ENCODE assay signal across 3 cellular contexts in genomic region chr1:10659218-10659617, GRCh38.
TF ChIP-seq lines count a peak whose summit lies in the region.

No MANE protein-coding gene starts in this region.

TF ChIP-seq in HEK293, 187 proteins besides CTCF, POLR2A, EP300 and RAD21 (continued from another document):
- TF ChIP-seq GLIS2 (tag by site-specific recombination; IDR thresholded peaks at IDR 0.05) (peak; percentile 38; the same call in 1 of the 2 replicates), ZNF776 (tag by site-specific recombination; IDR thresholded peaks at IDR 0.05; ENCODE audit: borderline replicate concordance) (no peak), ZNF76 (tag by site-specific recombination; IDR thresholded peaks at IDR 0.05; ENCODE audit: borderline replicate concordance, low read depth) (no peak), EGR2 (tag by site-specific recombination; IDR thresholded peaks at IDR 0.05; ENCODE audit: low read depth) (peak; percentile 85), ZNF785 (tag by site-specific recombination; IDR thresholded peaks at IDR 0.05) (no peak), HOXA7 (CRISPR knock-in tag; IDR thresholded peaks at IDR 0.05; ENCODE audit: borderline replicate concordance) (no peak), ZNF223 (tag by site-specific recombination; IDR thresholded peaks at IDR 0.05) (no peak), GLIS1 (tag by site-specific recombination; IDR thresholded peaks at IDR 0.05) (0 out of 2 replicates have a peak, but pooled peaks have one; percentile 4), ZNF510 (tag by site-specific recombination; IDR thresholded peaks at IDR 0.05; ENCODE audit: insufficient replicate concordance) (no peak), ZNF404 (tag by site-specific recombination; IDR thresholded peaks at IDR 0.05) (no peak), ZNF629 (tag by site-specific recombination; IDR thresholded peaks at IDR 0.05) (no peak), ZFHX2 (tag by site-specific recombination; conservative IDR thresholded peaks at IDR 0.05) (peak; percentile 86), ZNF707 (tag by site-specific recombination; IDR thresholded peaks at IDR 0.05) (no peak), ZNF23 (tag by site-specific recombination; IDR thresholded peaks at IDR 0.05; ENCODE audit: borderline replicate concordance) (no peak), KLF9 (tag by site-specific recombination; IDR thresholded peaks at IDR 0.05; ENCODE audit: low read depth) (peak; percentile 62)

TF ChIP-seq in K562, 482 proteins besides CTCF, POLR2A, EP300 and RAD21 (continued from another document):
- TF ChIP-seq LEF1 (IDR thresholded peaks at IDR 0.05): no peak
- TF ChIP-seq ZNF121 (CRISPR knock-in tag; conservative IDR thresholded peaks at IDR 0.05): no peak
- no peak for TF ChIP-seq HDAC2 (IDR thresholded peaks at IDR 0.05)
- TF ChIP-seq JUN (IDR thresholded peaks at IDR 0.05; ENCODE audit: borderline replicate concordance, low read depth, low read length): no peak
- no peak for TF ChIP-seq JUN (CRISPR knock-in tag; IDR thresholded peaks at IDR 0.05; ENCODE audit: borderline replicate concordance)

TF ChIP-seq in SK-N-SH treated with all-trans-retinoic acid at 6 μM for 48 hours, 23 proteins besides CTCF, POLR2A, EP300 and RAD21 (continued from another document):
- TF ChIP-seq CREB5 (CRISPR knock-in tag; IDR thresholded peaks at IDR 0.05; ENCODE audit: low read depth): no peak
